ENCODE assay signal across 1 cellular context in the genomic region with DNA sequence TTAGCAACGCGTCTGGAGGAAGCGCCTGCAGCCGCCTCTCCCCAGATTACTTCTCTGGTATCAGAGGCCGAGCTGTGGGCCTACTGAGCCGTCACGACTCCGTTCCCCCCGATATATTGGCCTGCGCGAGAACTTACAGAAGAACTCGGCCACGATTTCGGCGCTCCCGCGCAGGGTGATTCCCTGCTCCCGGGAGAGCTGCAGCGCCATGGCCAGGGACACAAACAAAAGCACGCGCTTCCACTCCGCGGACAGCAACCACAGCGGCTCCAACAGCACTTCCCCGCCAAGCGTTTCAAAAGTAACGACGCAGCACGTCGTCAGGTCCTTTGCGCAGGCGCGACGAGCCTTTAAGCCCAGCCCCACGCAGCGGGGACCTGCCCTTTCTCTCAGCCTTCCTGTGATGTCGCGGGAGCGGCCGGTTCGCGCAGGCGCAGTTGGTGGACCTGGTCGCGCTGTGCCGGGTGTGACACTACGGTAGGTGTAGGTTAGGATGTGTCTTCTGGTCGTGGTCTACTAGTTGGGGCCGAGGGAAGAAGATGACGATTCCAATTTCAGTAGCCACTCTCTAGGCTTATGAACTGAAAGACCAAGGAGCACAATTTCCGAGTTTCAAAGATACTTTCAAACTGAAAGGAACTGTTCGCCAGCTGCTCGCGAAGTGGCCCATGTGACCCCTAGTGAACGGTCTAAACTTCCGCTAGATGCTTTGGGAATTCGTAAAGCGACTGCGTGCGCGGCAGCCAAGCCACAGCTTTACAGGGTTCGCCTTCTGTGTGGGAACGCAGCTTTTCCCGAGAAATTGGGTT.
TF ChIP-seq lines count a peak whose summit lies in the region.

A gene (minus strand): TSS at position 324 of the 809 bp plus-strand sequence. CDS start 114 bp downstream, at position 210.

TF ChIP-seq in GM12878, 131 proteins besides CTCF, POLR2A, EP300 and RAD21 (continued from another document):
- TF ChIP-seq, protein P1, sequence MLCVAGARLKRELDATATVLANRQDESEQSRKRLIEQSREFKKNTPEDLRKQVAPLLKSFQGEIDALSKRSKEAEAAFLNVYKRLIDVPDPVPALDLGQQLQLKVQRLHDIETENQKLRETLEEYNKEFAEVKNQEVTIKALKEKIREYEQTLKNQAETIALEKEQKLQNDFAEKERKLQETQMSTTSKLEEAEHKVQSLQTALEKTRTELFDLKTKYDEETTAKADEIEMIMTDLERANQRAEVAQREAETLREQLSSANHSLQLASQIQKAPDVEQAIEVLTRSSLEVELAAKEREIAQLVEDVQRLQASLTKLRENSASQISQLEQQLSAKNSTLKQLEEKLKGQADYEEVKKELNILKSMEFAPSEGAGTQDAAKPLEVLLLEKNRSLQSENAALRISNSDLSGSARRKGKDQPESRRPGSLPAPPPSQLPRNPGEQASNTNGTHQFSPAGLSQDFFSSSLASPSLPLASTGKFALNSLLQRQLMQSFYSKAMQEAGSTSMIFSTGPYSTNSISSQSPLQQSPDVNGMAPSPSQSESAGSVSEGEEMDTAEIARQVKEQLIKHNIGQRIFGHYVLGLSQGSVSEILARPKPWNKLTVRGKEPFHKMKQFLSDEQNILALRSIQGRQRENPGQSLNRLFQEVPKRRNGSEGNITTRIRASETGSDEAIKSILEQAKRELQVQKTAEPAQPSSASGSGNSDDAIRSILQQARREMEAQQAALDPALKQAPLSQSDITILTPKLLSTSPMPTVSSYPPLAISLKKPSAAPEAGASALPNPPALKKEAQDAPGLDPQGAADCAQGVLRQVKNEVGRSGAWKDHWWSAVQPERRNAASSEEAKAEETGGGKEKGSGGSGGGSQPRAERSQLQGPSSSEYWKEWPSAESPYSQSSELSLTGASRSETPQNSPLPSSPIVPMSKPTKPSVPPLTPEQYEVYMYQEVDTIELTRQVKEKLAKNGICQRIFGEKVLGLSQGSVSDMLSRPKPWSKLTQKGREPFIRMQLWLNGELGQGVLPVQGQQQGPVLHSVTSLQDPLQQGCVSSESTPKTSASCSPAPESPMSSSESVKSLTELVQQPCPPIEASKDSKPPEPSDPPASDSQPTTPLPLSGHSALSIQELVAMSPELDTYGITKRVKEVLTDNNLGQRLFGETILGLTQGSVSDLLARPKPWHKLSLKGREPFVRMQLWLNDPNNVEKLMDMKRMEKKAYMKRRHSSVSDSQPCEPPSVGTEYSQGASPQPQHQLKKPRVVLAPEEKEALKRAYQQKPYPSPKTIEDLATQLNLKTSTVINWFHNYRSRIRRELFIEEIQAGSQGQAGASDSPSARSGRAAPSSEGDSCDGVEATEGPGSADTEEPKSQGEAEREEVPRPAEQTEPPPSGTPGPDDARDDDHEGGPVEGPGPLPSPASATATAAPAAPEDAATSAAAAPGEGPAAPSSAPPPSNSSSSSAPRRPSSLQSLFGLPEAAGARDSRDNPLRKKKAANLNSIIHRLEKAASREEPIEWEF (IDR thresholded peaks at IDR 0.05; ENCODE audit: insufficient replicate concordance, low read depth, low read length), result no peak
- TF ChIP-seq MXI1 (IDR thresholded peaks at IDR 0.05; ENCODE audit: low read depth, low read length) (peak; percentile 99), CREM (IDR thresholded peaks at IDR 0.05; ENCODE audit: low read depth) (peak; percentile 81), TCF12 (IDR thresholded peaks at IDR 0.05; ENCODE audit: low read depth, low read length) (peak; percentile 52; the same call in 1 of the 2 replicates), JUND (IDR thresholded peaks at IDR 0.05; ENCODE audit: low read depth, low read length) (no peak), KLF5 (IDR thresholded peaks at IDR 0.05; ENCODE audit: partially characterized antibody) (peak; percentile 62), CBFB (IDR thresholded peaks at IDR 0.05; ENCODE audit: low read depth) (no peak; the same call in 1 of the 2 replicates), SMC3 (IDR thresholded peaks at IDR 0.05; ENCODE audit: borderline replicate concordance, low read length) (no peak), ZBED1 (IDR thresholded peaks at IDR 0.05; ENCODE audit: borderline replicate concordance) (no peak; the same call in 1 of the 2 replicates), MTA2 (IDR thresholded peaks at IDR 0.05; ENCODE audit: low read depth) (peak; percentile 31; the same call in 1 of the 2 replicates), JUNB (IDR thresholded peaks at IDR 0.05) (no peak), RBBP5 (conservative IDR thresholded peaks at IDR 0.05) (peak; percentile 90; the same call in 1 of the 2 replicates), NRF1 (conservative IDR thresholded peaks at IDR 0.05; ENCODE audit: low read depth, low read length) (peak; percentile 91), IKZF1 (conservative IDR thresholded peaks at IDR 0.05) (no peak; the same call in 1 of the 2 replicates), POLR2AphosphoS5 (IDR thresholded peaks at IDR 0.05; ENCODE audit: low read length) (peak; percentile 97)
- TF ChIP-seq, protein P2, sequence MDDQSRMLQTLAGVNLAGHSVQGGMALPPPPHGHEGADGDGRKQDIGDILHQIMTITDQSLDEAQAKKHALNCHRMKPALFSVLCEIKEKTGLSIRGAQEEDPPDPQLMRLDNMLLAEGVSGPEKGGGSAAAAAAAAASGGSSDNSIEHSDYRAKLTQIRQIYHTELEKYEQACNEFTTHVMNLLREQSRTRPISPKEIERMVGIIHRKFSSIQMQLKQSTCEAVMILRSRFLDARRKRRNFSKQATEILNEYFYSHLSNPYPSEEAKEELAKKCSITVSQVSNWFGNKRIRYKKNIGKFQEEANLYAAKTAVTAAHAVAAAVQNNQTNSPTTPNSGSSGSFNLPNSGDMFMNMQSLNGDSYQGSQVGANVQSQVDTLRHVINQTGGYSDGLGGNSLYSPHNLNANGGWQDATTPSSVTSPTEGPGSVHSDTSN (IDR thresholded peaks at IDR 0.05; ENCODE audit: insufficient replicate concordance, low read depth, low read length), result no peak
- TF ChIP-seq, protein P3, sequence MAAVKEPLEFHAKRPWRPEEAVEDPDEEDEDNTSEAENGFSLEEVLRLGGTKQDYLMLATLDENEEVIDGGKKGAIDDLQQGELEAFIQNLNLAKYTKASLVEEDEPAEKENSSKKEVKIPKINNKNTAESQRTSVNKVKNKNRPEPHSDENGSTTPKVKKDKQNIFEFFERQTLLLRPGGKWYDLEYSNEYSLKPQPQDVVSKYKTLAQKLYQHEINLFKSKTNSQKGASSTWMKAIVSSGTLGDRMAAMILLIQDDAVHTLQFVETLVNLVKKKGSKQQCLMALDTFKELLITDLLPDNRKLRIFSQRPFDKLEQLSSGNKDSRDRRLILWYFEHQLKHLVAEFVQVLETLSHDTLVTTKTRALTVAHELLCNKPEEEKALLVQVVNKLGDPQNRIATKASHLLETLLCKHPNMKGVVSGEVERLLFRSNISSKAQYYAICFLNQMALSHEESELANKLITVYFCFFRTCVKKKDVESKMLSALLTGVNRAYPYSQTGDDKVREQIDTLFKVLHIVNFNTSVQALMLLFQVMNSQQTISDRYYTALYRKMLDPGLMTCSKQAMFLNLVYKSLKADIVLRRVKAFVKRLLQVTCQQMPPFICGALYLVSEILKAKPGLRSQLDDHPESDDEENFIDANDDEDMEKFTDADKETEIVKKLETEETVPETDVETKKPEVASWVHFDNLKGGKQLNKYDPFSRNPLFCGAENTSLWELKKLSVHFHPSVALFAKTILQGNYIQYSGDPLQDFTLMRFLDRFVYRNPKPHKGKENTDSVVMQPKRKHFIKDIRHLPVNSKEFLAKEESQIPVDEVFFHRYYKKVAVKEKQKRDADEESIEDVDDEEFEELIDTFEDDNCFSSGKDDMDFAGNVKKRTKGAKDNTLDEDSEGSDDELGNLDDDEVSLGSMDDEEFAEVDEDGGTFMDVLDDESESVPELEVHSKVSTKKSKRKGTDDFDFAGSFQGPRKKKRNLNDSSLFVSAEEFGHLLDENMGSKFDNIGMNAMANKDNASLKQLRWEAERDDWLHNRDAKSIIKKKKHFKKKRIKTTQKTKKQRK (IDR thresholded peaks at IDR 0.05; ENCODE audit: low read depth, low read length), result no peak
- TF ChIP-seq, protein P4, sequence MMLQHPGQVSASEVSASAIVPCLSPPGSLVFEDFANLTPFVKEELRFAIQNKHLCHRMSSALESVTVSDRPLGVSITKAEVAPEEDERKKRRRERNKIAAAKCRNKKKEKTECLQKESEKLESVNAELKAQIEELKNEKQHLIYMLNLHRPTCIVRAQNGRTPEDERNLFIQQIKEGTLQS (IDR thresholded peaks at IDR 0.05; ENCODE audit: borderline replicate concordance, extremely low read depth, low read depth, low read length), result peak; percentile 72; the same call in 1 of the 2 replicates
- TF ChIP-seq, protein P5, sequence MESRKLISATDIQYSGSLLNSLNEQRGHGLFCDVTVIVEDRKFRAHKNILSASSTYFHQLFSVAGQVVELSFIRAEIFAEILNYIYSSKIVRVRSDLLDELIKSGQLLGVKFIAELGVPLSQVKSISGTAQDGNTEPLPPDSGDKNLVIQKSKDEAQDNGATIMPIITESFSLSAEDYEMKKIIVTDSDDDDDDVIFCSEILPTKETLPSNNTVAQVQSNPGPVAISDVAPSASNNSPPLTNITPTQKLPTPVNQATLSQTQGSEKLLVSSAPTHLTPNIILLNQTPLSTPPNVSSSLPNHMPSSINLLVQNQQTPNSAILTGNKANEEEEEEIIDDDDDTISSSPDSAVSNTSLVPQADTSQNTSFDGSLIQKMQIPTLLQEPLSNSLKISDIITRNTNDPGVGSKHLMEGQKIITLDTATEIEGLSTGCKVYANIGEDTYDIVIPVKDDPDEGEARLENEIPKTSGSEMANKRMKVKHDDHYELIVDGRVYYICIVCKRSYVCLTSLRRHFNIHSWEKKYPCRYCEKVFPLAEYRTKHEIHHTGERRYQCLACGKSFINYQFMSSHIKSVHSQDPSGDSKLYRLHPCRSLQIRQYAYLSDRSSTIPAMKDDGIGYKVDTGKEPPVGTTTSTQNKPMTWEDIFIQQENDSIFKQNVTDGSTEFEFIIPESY (IDR thresholded peaks at IDR 0.05), result no peak
- TF ChIP-seq, protein P6, sequence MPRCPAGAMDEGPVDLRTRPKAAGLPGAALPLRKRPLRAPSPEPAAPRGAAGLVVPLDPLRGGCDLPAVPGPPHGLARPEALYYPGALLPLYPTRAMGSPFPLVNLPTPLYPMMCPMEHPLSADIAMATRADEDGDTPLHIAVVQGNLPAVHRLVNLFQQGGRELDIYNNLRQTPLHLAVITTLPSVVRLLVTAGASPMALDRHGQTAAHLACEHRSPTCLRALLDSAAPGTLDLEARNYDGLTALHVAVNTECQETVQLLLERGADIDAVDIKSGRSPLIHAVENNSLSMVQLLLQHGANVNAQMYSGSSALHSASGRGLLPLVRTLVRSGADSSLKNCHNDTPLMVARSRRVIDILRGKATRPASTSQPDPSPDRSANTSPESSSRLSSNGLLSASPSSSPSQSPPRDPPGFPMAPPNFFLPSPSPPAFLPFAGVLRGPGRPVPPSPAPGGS (IDR thresholded peaks at IDR 0.05; ENCODE audit: borderline replicate concordance, insufficient read depth, low read depth, low read length, poor library complexity, severe bottlenecking), result no peak
